In genomic region chr11:7665473-7666291, GRCh38 we compare ENCODE assay signal across 1 cellular context.
TF ChIP-seq lines count a peak whose summit lies in the region.

No MANE protein-coding gene starts in this region.

TF ChIP-seq in HepG2, 621 proteins besides CTCF, POLR2A, EP300 and RAD21 (continued from another document and continues in another):
- TF ChIP-seq ARID5B (CRISPR knock-in tag; IDR thresholded peaks at IDR 0.05) = 0 out of 2 replicates have a peak, but pooled peaks have one; percentile 17
- TF ChIP-seq TGIF2 (CRISPR knock-in tag; IDR thresholded peaks at IDR 0.05) = peak; percentile 53; the same call in 1 of the 2 replicates
- peak; percentile 67 for TF ChIP-seq HNRNPLL (IDR thresholded peaks at IDR 0.05; ENCODE audit: low read depth, low read length, poor library complexity, severe bottlenecking)
- 0 out of 2 replicates have a peak, but pooled peaks have one; percentile 33 for TF ChIP-seq SAFB2 (CRISPR knock-in tag; IDR thresholded peaks at IDR 0.05; ENCODE audit: borderline replicate concordance, low read depth)
- TF ChIP-seq BORCS8-MEF2B (CRISPR knock-in tag; IDR thresholded peaks at IDR 0.05) = no peak
- TF ChIP-seq ZNF580 (CRISPR knock-in tag; IDR thresholded peaks at IDR 0.05; ENCODE audit: borderline replicate concordance, low read depth) = 0 out of 2 replicates have a peak, but pooled peaks have one; percentile 34
- no peak for TF ChIP-seq SOX13 (IDR thresholded peaks at IDR 0.05)
- peak in 1 of 2 experiments; percentile 15; a peak in 1 of 4 replicates for TF ChIP-seq SOX13 (CRISPR knock-in tag; conservative IDR thresholded peaks at IDR 0.05 in 1 of 2, IDR thresholded peaks at IDR 0.05 in 1 of 2)
- 0 out of 2 replicates have a peak, but pooled peaks have one; percentile 65 for TF ChIP-seq ZNF713 (CRISPR knock-in tag; IDR thresholded peaks at IDR 0.05)
- TF ChIP-seq MATR3 (CRISPR knock-in tag; IDR thresholded peaks at IDR 0.05) = no peak
- TF ChIP-seq ZNF687 (CRISPR knock-in tag; IDR thresholded peaks at IDR 0.05) = peak; percentile 67
- TF ChIP-seq YY1 (IDR thresholded peaks at IDR 0.05; ENCODE audit: insufficient read depth, insufficient replicate concordance, low read depth, low read length) = peak; percentile 32
- peak; percentile 21; the same call in 1 of the 2 replicates for TF ChIP-seq RXRA (CRISPR knock-in tag; IDR thresholded peaks at IDR 0.05)
- TF ChIP-seq ZNF784 (CRISPR knock-in tag; IDR thresholded peaks at IDR 0.05; ENCODE audit: borderline replicate concordance) = 0 out of 2 replicates have a peak, but pooled peaks have one; percentile 27
- TF ChIP-seq NR2F1 (CRISPR knock-in tag; IDR thresholded peaks at IDR 0.05) = no peak
- TF ChIP-seq SALL1 (CRISPR knock-in tag; IDR thresholded peaks at IDR 0.05) = peak; percentile 32; the same call in 1 of the 2 replicates
- TF ChIP-seq ZNF883 (CRISPR knock-in tag; IDR thresholded peaks at IDR 0.05; ENCODE audit: not compliant biosample characterization) = peak; percentile 35
- peak; percentile 53; the same call in 1 of the 2 replicates for TF ChIP-seq ATF2 (CRISPR knock-in tag; IDR thresholded peaks at IDR 0.05)
- TF ChIP-seq HOXD1 (CRISPR knock-in tag; IDR thresholded peaks at IDR 0.05) = 0 out of 2 replicates have a peak, but pooled peaks have one; percentile 32
- no peak for TF ChIP-seq KAT2B (IDR thresholded peaks at IDR 0.05; ENCODE audit: borderline replicate concordance, low read depth, low read length)
- peak; percentile 97 for TF ChIP-seq STAG1 (CRISPR knock-in tag; IDR thresholded peaks at IDR 0.05)
- 0 out of 2 replicates have a peak, but pooled peaks have one; percentile 45 for TF ChIP-seq ZNF598 (CRISPR knock-in tag; IDR thresholded peaks at IDR 0.05; ENCODE audit: borderline replicate concordance)
- peak; percentile 39; the same call in 1 of the 2 replicates for TF ChIP-seq BCL3 (CRISPR knock-in tag; IDR thresholded peaks at IDR 0.05)
- TF ChIP-seq ZNF274 (CRISPR knock-in tag; IDR thresholded peaks at IDR 0.05) = 0 out of 2 replicates have a peak, but pooled peaks have one; percentile 23
- peak; percentile 48; the same call in 1 of the 2 replicates for TF ChIP-seq ZNF607 (CRISPR knock-in tag; IDR thresholded peaks at IDR 0.05; ENCODE audit: borderline replicate concordance)
- no peak for TF ChIP-seq ZNF530 (CRISPR knock-in tag; IDR thresholded peaks at IDR 0.05; ENCODE audit: low read depth)
- peak; percentile 46; the same call in 1 of the 2 replicates for TF ChIP-seq FOSL2 (CRISPR knock-in tag; IDR thresholded peaks at IDR 0.05)
- no peak for TF ChIP-seq FOXK2 (IDR thresholded peaks at IDR 0.05)
- TF ChIP-seq MIER2 (CRISPR knock-in tag; IDR thresholded peaks at IDR 0.05) = no peak
- 0 out of 2 replicates have a peak, but pooled peaks have one; percentile 40 for TF ChIP-seq ZNF547 (CRISPR knock-in tag; IDR thresholded peaks at IDR 0.05)
- no peak for TF ChIP-seq YEATS2 (CRISPR knock-in tag; IDR thresholded peaks at IDR 0.05; ENCODE audit: borderline replicate concordance)
- peak in 1 of 2 experiments; percentile 55; a peak in 1 of 4 replicates for TF ChIP-seq HMGXB4 (CRISPR knock-in tag; IDR thresholded peaks at IDR 0.05; ENCODE audit: borderline replicate concordance in 1 of 2, low read depth in 1 of 2)
- no peak for TF ChIP-seq TMF1 (CRISPR knock-in tag; IDR thresholded peaks at IDR 0.05; ENCODE audit: low read depth)
- TF ChIP-seq GLI4 (CRISPR knock-in tag; IDR thresholded peaks at IDR 0.05; ENCODE audit: borderline replicate concordance) = no peak
- 0 out of 2 replicates have a peak, but pooled peaks have one; percentile 19 for TF ChIP-seq ZMYM4 (CRISPR knock-in tag; IDR thresholded peaks at IDR 0.05)
- no peak for TF ChIP-seq HMG20B (CRISPR knock-in tag; conservative IDR thresholded peaks at IDR 0.05)
- no peak for TF ChIP-seq ARNTL (CRISPR knock-in tag; IDR thresholded peaks at IDR 0.05)
- no peak for TF ChIP-seq MAZ (IDR thresholded peaks at IDR 0.05; ENCODE audit: borderline replicate concordance, low read depth, low read length)
- TF ChIP-seq MAZ (CRISPR knock-in tag; IDR thresholded peaks at IDR 0.05; ENCODE audit: low read depth) = peak; percentile 23; the same call in 1 of the 2 replicates
- no peak for TF ChIP-seq ZNF569 (CRISPR knock-in tag; IDR thresholded peaks at IDR 0.05; ENCODE audit: borderline replicate concordance)
- peak; percentile 41; the same call in 1 of the 2 replicates for TF ChIP-seq HBP1 (CRISPR knock-in tag; IDR thresholded peaks at IDR 0.05; ENCODE audit: low read depth)
- peak; percentile 48 for TF ChIP-seq XRCC5 (optimal IDR thresholded peaks at IDR 0.05; ENCODE audit: low read length)
- peak; percentile 14; the same call in 1 of the 2 replicates for TF ChIP-seq ETV5 (CRISPR knock-in tag; IDR thresholded peaks at IDR 0.05; ENCODE audit: borderline replicate concordance)
- no peak for TF ChIP-seq ZBTB44 (CRISPR knock-in tag; IDR thresholded peaks at IDR 0.05)
- peak; percentile 28; the same call in 1 of the 2 replicates for TF ChIP-seq SAP130 (CRISPR knock-in tag; IDR thresholded peaks at IDR 0.05; ENCODE audit: low read depth)
- peak; percentile 24; the same call in 1 of the 2 replicates for TF ChIP-seq PHF20 (CRISPR knock-in tag; IDR thresholded peaks at IDR 0.05)
- TF ChIP-seq SP4 (CRISPR knock-in tag; IDR thresholded peaks at IDR 0.05) = peak; percentile 41; the same call in 1 of the 2 replicates
- no peak for TF ChIP-seq ZNF496 (CRISPR knock-in tag; IDR thresholded peaks at IDR 0.05; ENCODE audit: insufficient replicate concordance)
- TF ChIP-seq ZNF615 (CRISPR knock-in tag; IDR thresholded peaks at IDR 0.05; ENCODE audit: borderline replicate concordance) = no peak
